9 cellular contexts compared by ENCODE assay signal in genomic region chr7:45001138-45001694, GRCh38. TPM values are rescaled to one million over a fixed set of nuclear protein-coding genes. Genes with fewer than 3 reads are reported as not detected.
DNase-seq lines count a peak whose midpoint lies in the region; ATAC-seq, FAIRE-seq and TF ChIP-seq lines count a peak whose summit lies in the region.
"Had no signal": no experiment of that assay in that cellular context is flagged by ENCODE, and none has a peak within 500 bp of the region (broad histone marks: within the 10 kb centered on the region; RNA-seq: fewer than 3 reads in every experiment).

No MANE protein-coding gene starts in this region.

- DNase-seq in G401 (ENCODE audit: low spot score) (peak; percentile 64), NCI-H510A treated with DMSO at 0.1 percent for 48 hours (lab: John Stamatoyannopoulos, UW) (peak; percentile 81), activated T-helper 1 cell treated with Interleukin-2 at 50 U/mL for 16 hours (ENCODE audit: low read depth) (peak; percentile 46), small intestine (peak; percentile 62), UCSD-AML1 (lab: John Stamatoyannopoulos, UW; ENCODE audit: unreplicated experiment) (no peak)

- H3K4me1 ChIP-seq in gastroesophageal sphincter (peaks cover 0 to 33% (median 11%) of the 10 kb centered on the region in 3 donors), small intestine (ENCODE audit: control insufficient read depth in 2 of 2, insufficient read depth in 1 of 2, low read depth in 1 of 2, low read length in 1 of 2) (peaks cover 0 to 8% of the 10 kb centered on the region in 2 donors)

- in situ Hi-C loops in G401 (cut with HindIII; ENCODE audit: low sequenced_read_pairs), result no loop called here

- no peak for TF ChIP-seq POLR2A in gastroesophageal sphincter (IDR thresholded peaks at IDR 0.05)

- H3K36me3 ChIP-seq in gastroesophageal sphincter (peaks cover 0 to 7% of the 10 kb centered on the region in 2 donors), small intestine (ENCODE audit: control insufficient read depth in 2 of 2, insufficient read depth in 2 of 2, low read length in 2 of 2) (no peaks in the 10 kb centered on the region)

- H3K4me3 ChIP-seq in gastroesophageal sphincter (peak overlapping the region; percentile 75 to 90), small intestine (ENCODE audit: low read depth in 1 of 2, low read length in 2 of 2) (peak overlapping the region in 1 of 2 donors; percentile 91)

- H3K27me3 ChIP-seq in gastroesophageal sphincter, result no peaks in the 10 kb centered on the region
- H3K27me3 ChIP-seq in small intestine (ENCODE audit: control insufficient read depth in 2 of 2, insufficient read depth in 2 of 2, low read length in 2 of 2), result no peaks in the 10 kb centered on the region

- H3K9me3 ChIP-seq in gastroesophageal sphincter, result no peaks in the 10 kb centered on the region
- no peaks in the 10 kb centered on the region for H3K9me3 ChIP-seq in small intestine (ENCODE audit: control insufficient read depth, low read depth)

- ATAC-seq in GM21723 (IDR thresholded peaks at IDR 0.05; ENCODE audit: unreplicated experiment) (peak; percentile 34), gastroesophageal sphincter (no peak), HG03565 (IDR thresholded peaks at IDR 0.05; ENCODE audit: unreplicated experiment) (no peak)

- no peak for TF ChIP-seq CTCF in gastroesophageal sphincter (IDR thresholded peaks at IDR 0.05)

- no peak for FAIRE-seq in small intestine (lab: Jason Lieb, UNC)
- FAIRE-seq: endometrium had no signal

- no peak for TF ChIP-seq EP300 in gastroesophageal sphincter (IDR thresholded peaks at IDR 0.05)

- H3K27ac ChIP-seq in gastroesophageal sphincter (peak overlapping the region in 3 of 4 donors; percentile 92 to 97 (median 94)), small intestine (ENCODE audit: low read depth in 1 of 2, low read length in 1 of 2) (peak overlapping the region in 1 of 2 donors; percentile 35)

- WGBS in gastroesophageal sphincter (ENCODE audit: low coverage in 1 of 2), 2 donors, result 39 to 40% methylated on average over 8 to 10 of the region's 10 CpGs
- 3 to 28% (median 13%) methylated on average over 10 of the region's 10 CpGs for WGBS in small intestine, 3 donors

RNA-seq across cellular contexts. Expression of gene CCM2, which starts 1.2 kb away (rescaled TPM):
- 30.2 and 34.2 TPM in 2 replicates for total RNA-seq in G401 (2014; rRNA removed; shearing (Covaris generic))
- 10 to 100 TPM; 35.8 to 62.0 (median 51.9) TPM for total RNA-seq in gastroesophageal sphincter
- polyA plus RNA-seq in small intestine, result 10 to 100 TPM; 23.5 to 32.3 (median 25.9) TPM

RNA-seq across cellular contexts. Expression of gene MYO1G, which starts 22.4 kb away (rescaled TPM):
- 0.37 and 0.98 TPM in 2 replicates for total RNA-seq in G401 (2014; rRNA removed; shearing (Covaris generic))
- total RNA-seq in gastroesophageal sphincter, result 1 to 10 TPM; 1.4 to 3.6 (median 2.0) TPM
- 1 to 10 TPM; 1.3 to 4.1 (median 2.1) TPM for polyA plus RNA-seq in small intestine
